2 cellular contexts compared by ENCODE assay signal in the genomic region with DNA sequence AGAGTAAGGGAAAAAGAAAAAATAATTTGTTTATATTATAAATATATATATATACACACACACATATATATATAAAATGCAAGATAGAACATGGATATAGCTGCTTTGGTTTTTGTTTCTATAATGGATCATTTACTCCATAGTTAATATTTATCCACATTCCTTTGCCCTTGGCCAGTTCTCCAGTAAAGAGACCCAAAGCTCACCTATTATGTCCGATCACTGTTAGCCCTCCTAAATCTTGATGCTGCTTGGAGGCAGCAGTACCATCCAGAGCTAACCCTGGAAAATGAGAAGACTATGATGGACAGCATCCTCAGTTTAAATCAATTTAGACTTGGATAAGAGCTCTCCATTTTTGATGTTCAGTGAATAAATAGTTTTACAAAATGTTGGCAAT.
TF ChIP-seq lines count a peak whose summit lies in the region.

No MANE protein-coding gene starts in this region.

TF ChIP-seq in A549, 52 proteins besides CTCF, POLR2A, EP300 and RAD21 (continued from another document):
- no peak for TF ChIP-seq KDM1A (IDR thresholded peaks at IDR 0.05; ENCODE audit: low read depth)
- no peak for TF ChIP-seq HOXA7 (CRISPR knock-in tag; IDR thresholded peaks at IDR 0.05)
- no peak for TF ChIP-seq ZSCAN20 (CRISPR knock-in tag; IDR thresholded peaks at IDR 0.05)
- no peak for TF ChIP-seq EHMT2 (IDR thresholded peaks at IDR 0.05; ENCODE audit: low read depth)
- no peak for TF ChIP-seq HOXB13 (CRISPR knock-in tag; IDR thresholded peaks at IDR 0.05; ENCODE audit: low read depth)
- no peak for TF ChIP-seq RFX5 (IDR thresholded peaks at IDR 0.05)
- no peak for TF ChIP-seq NFE2L2 (conservative IDR thresholded peaks at IDR 0.05; ENCODE audit: low read length)
- no peak for TF ChIP-seq ZNF302 (CRISPR knock-in tag; IDR thresholded peaks at IDR 0.05)
TF ChIP-seq in A549: peak in this region for 0.

TF ChIP-seq in HepG2, 621 proteins besides CTCF, POLR2A, EP300 and RAD21 (continued from another document):
- TF ChIP-seq RERE (CRISPR knock-in tag; IDR thresholded peaks at IDR 0.05; ENCODE audit: low read depth) (no peak), ADNP (CRISPR knock-in tag; IDR thresholded peaks at IDR 0.05) (no peak), TCF12 (IDR thresholded peaks at IDR 0.05) (no peak), TCF12 (CRISPR knock-in tag; IDR thresholded peaks at IDR 0.05) (no peak), TOE1 (CRISPR knock-in tag; IDR thresholded peaks at IDR 0.05) (no peak), ZNF619 (CRISPR knock-in tag; IDR thresholded peaks at IDR 0.05) (no peak), HOXD1 (CRISPR knock-in tag; IDR thresholded peaks at IDR 0.05) (no peak), ZNF30 (CRISPR knock-in tag; IDR thresholded peaks at IDR 0.05) (no peak), RORA (CRISPR knock-in tag; IDR thresholded peaks at IDR 0.05) (no peak), ZNF687 (CRISPR knock-in tag; IDR thresholded peaks at IDR 0.05) (no peak), ZNF567 (CRISPR knock-in tag; IDR thresholded peaks at IDR 0.05; ENCODE audit: borderline replicate concordance) (no peak), ZFP37 (CRISPR knock-in tag; IDR thresholded peaks at IDR 0.05; ENCODE audit: borderline replicate concordance) (no peak), FOXJ3 (CRISPR knock-in tag; IDR thresholded peaks at IDR 0.05; ENCODE audit: borderline replicate concordance) (no peak)
- TF ChIP-seq, protein P1, sequence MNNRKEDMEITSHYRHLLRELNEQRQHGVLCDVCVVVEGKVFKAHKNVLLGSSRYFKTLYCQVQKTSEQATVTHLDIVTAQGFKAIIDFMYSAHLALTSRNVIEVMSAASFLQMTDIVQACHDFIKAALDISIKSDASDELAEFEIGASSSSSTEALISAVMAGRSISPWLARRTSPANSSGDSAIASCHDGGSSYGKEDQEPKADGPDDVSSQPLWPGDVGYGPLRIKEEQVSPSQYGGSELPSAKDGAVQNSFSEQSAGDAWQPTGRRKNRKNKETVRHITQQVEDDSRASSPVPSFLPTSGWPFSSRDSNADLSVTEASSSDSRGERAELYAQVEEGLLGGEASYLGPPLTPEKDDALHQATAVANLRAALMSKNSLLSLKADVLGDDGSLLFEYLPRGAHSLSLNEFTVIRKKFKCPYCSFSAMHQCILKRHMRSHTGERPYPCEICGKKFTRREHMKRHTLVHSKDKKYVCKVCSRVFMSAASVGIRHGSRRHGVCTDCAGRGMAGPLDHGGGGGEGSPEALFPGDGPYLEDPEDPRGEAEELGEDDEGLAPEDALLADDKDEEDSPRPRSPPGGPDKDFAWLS (CRISPR knock-in tag; IDR thresholded peaks at IDR 0.05; ENCODE audit: borderline replicate concordance) = no peak
TF ChIP-seq in HepG2: peak in this region for 0.
